In the genomic region with DNA sequence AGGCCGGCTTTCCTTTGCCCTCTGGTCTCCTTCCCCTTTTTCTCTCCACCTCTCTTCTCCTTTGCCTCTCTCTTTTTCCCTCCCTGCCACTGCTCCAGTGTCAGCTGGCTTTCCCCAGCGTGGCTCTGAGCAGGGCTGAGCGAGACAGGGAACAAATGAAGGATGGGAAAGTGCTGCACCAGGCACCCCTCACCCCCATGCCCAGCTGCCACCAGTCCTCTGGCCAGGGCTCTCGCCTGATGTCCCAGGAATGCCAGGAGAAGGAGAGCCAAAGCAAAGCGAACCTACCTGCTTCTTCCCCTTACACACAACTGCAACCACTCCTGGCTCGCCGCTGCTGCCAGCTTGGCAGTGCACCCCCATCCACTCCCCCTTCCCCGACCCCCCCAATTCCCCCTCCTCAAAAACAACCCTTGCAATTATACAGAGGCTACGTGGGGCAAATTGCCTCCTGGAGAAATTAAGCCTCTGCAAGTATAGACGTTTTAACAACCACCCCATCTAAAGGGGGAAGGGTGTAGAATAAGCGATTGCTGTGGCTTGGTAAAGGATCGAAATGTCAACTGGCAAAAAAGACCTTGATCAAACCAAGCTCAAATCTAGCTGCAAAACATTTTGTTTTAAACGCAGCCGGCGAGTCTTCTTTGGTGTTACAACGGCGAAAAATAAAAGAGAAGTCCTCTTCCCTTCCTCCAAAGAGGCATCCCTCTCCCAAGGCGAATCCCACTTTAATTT, we compare ENCODE assay signal across 9 cellular contexts. TPM values are rescaled to one million over a fixed set of nuclear protein-coding genes. Genes with fewer than 3 reads are reported as not detected.
DNase-seq lines count a peak whose midpoint lies in the region; ATAC-seq and TF ChIP-seq lines count a peak whose summit lies in the region.
"Had no signal": no experiment of that assay in that cellular context is flagged by ENCODE, and none has a peak within 500 bp of the region (broad histone marks: within the 10 kb centered on the region; RNA-seq: fewer than 3 reads in every experiment).

No MANE protein-coding gene starts in this region.

- POLR2A ChIA-PET in Caco-2 (lab: Charles Lee), result no interaction called here

- peaks cover 16% of the 10 kb centered on the region for H3K4me1 ChIP-seq in Caco-2
- peaks cover 18% of the 10 kb centered on the region for H3K4me1 ChIP-seq in mammary epithelial cell (ENCODE audit: insufficient read depth, low read length)

- H3K4me3 Mint-ChIP-seq in Caco-2 (ENCODE audit: unreplicated experiment), result peak overlapping the region; percentile 33
- H3K4me3 Mint-ChIP-seq in natural killer cell, result peak overlapping the region; percentile 95

- intact Hi-C loops in Caco-2 (cut with micrococcal nuclease; ENCODE audit: unreplicated experiment) (loop anchor here (5.0 kb wide), 1 partner anchor 67 kb away; no protein-coding TSS in a partner anchor), mammary epithelial cell (cut with micrococcal nuclease) (no loop called here), natural killer cell (cut with micrococcal nuclease) (loop anchor here (5.0 kb wide), 1 partner anchor 212 kb away; no protein-coding TSS in a partner anchor)

- dilution Hi-C loops in mammary epithelial cell (cut with HindIII; ENCODE audit: low sequenced_read_pairs), result no loop called here

- H3K36me3 Mint-ChIP-seq in Caco-2 (ENCODE audit: insufficient read depth, unreplicated experiment) (no peaks in the 10 kb centered on the region), natural killer cell (peaks cover 8% of the 10 kb centered on the region)

- H3K27ac ChIP-seq in mammary epithelial cell (ENCODE audit: insufficient read depth, low read depth, low read length), result no peak overlapping the region

- ATAC-seq in natural killer cell (no peak), HG02588 (IDR thresholded peaks at IDR 0.05; ENCODE audit: unreplicated experiment) (no peak), GM19452 (IDR thresholded peaks at IDR 0.05; ENCODE audit: unreplicated experiment) (no peak)
- ATAC-seq: activated CD4-positive, CD25-positive, alpha-beta regulatory T cell treated with anti-CD3 and anti-CD28 coated beads, Interleukin-2, amount 50 U/mL, for 24 hours had no signal

- H4K20me1 ChIP-seq in mammary epithelial cell (ENCODE audit: insufficient read depth, low read length), result no peaks in the 10 kb centered on the region

- H3K27me3 Mint-ChIP-seq in Caco-2 (ENCODE audit: insufficient read depth, unreplicated experiment) (peaks cover 44% of the 10 kb centered on the region), natural killer cell (ENCODE audit: low read depth in 2 of 2) (no peaks in the 10 kb centered on the region)

- no peaks in the 10 kb centered on the region for H3K9me3 Mint-ChIP-seq in Caco-2 (ENCODE audit: unreplicated experiment)
- H3K9me3 Mint-ChIP-seq in natural killer cell, result no peaks in the 10 kb centered on the region

- H3K27me3 ChIP-seq in Caco-2 (replicated peaks; ENCODE audit: control insufficient read depth, insufficient read depth, low read length), result peaks cover 5% of the 10 kb centered on the region
- no peaks in the 10 kb centered on the region for H3K27me3 ChIP-seq in mammary epithelial cell (ENCODE audit: insufficient read depth, low read length)
- H3K27me3 ChIP-seq in MG63, result peaks cover 20% of the 10 kb centered on the region

- H3K79me2 ChIP-seq in mammary epithelial cell (ENCODE audit: insufficient read depth, low read length), result peaks cover 67% of the 10 kb centered on the region

- H2AFZ ChIP-seq in mammary epithelial cell (ENCODE audit: low read depth, low read length), result no peak overlapping the region

- in situ Hi-C loops in mammary epithelial cell (cut with MboI; ENCODE audit: low sequenced_read_pairs in 2 of 2), result loop anchor here (25.0 kb wide), 2 partner anchors 1132 to 1282 kb away; no protein-coding TSS in a partner anchor

- CTCF ChIA-PET in Caco-2 (lab: Charles Lee), result no interaction called here
- CTCF ChIA-PET in mammary epithelial cell (lab: Charles Lee; ENCODE audit: low non-redundant PET), result no interaction called here

- WGBS in mammary epithelial cell (ENCODE audit: low coverage, missing lambda C conversion rate), result 61% methylated on average over 14 of the region's 18 CpGs

- H3K4me1 Mint-ChIP-seq in Caco-2 (ENCODE audit: low read depth, unreplicated experiment), result peaks cover 12% of the 10 kb centered on the region
- peaks cover 71 to 76% of the 10 kb centered on the region in 2 donors for H3K4me1 Mint-ChIP-seq in natural killer cell

- no peak for TF ChIP-seq CTCF in Caco-2 (IDR thresholded peaks at IDR 0.05; ENCODE audit: insufficient read depth in 1 of 2, low read depth in 1 of 2, low read length in 1 of 2, severe bottlenecking in 1 of 2, unreplicated experiment in 1 of 2)
- no peak for TF ChIP-seq CTCF in mammary epithelial cell (conservative IDR thresholded peaks at IDR 0.05 in 1 of 2, IDR thresholded peaks at IDR 0.05 in 1 of 2; ENCODE audit: extremely low read depth in 1 of 2, insufficient read depth in 1 of 2, low read depth in 1 of 2, low read length in 2 of 2)
- no peak for TF ChIP-seq CTCF in natural killer cell (IDR thresholded peaks at IDR 0.05)

- no peak for DNase-seq in Caco-2
- peak; percentile 37 for DNase-seq in NCI-H1105 (lab: John Stamatoyannopoulos, UW)
- DNase-seq in mammary epithelial cell, result no peak
- no peak for DNase-seq in natural killer cell
- no peak for DNase-seq in MG63
- DNase-seq in inferior parietal cortex (ENCODE audit: extremely low spot score), result no peak

- H3K9me3 ChIP-seq in Caco-2 (no peaks in the 10 kb centered on the region), mammary epithelial cell (replicated peaks; ENCODE audit: insufficient read depth, low read length) (no peaks in the 10 kb centered on the region), MG63 (no peaks in the 10 kb centered on the region)

- H3K4me2 ChIP-seq in mammary epithelial cell (ENCODE audit: insufficient read depth, low read depth, low read length), result peak overlapping the region; percentile 73

- H3K27ac Mint-ChIP-seq in Caco-2 (ENCODE audit: unreplicated experiment) (no peak overlapping the region), natural killer cell (peak overlapping the region; percentile 90 to 97)

- BruUV-seq in Caco-2 (replicated peaks; lab: Mats Ljungman, UMichigan) (no TSS peak), mammary epithelial cell (replicated peaks; lab: Mats Ljungman, UMichigan) (no TSS peak)

- H3K36me3 ChIP-seq in Caco-2 (ENCODE audit: control insufficient read depth, insufficient read depth, low read length) (no peaks in the 10 kb centered on the region), mammary epithelial cell (ENCODE audit: insufficient read depth, low read length) (no peaks in the 10 kb centered on the region), MG63 (no peaks in the 10 kb centered on the region)

- H3K4me3 ChIP-seq in Caco-2 (ENCODE audit: low read depth, low read length), result no peak overlapping the region
- H3K4me3 ChIP-seq in mammary epithelial cell (replicated peaks in 1 of 3; ENCODE audit: insufficient read depth in 1 of 3, low read depth in 2 of 3, low read length in 3 of 3), result peak overlapping the region; percentile 20 to 77 (median 55)
- no peak overlapping the region for H3K4me3 ChIP-seq in MG63

- H3K9ac ChIP-seq in mammary epithelial cell (ENCODE audit: insufficient read depth, low read length), result no peak overlapping the region

RNA-seq across cellular contexts. Expression of gene BCL11B, which starts 3.1 kb away (rescaled TPM):
- 0.05 TPM in 1 of 2 replicates, not detected in the other for total RNA-seq in Caco-2 (2022)
- 1 to 10 TPM; 7.1 to 8.3 TPM for total RNA-seq in mammary epithelial cell
- 2.0 TPM for polyA plus RNA-seq in mammary epithelial cell
- 6.7 TPM for polyA minus RNA-seq in mammary epithelial cell
- total RNA-seq in natural killer cell, result 10 to 100 TPM; 43.5 to 61.5 (median 56.2) TPM
- not detected in 2 replicates for total RNA-seq in MG63 (2014; rRNA removed; shearing (Covaris generic); ENCODE audit: low replicate concordance)

Comparison
In these comparisons a context has a peak if more than half of its experiments do, and no peak if none do; other contexts are left out.
1. H3K4me3 ChIP-seq: peak in mammary epithelial cell (3 of 3); none in Caco-2 (single experiment) and MG63 (single experiment).
2. RNA of gene BCL11B, which starts 3.1 kb away (total RNA-seq): 43.5 to 61.5 TPM in natural killer cell; 7.1 to 8.3 TPM in mammary epithelial cell, 0.05 TPM in Caco-2 and not detected in MG63; every median in the first group is over 4 times any median in the second.